ENCODE assay signal across 25 cellular contexts in the genomic region with DNA sequence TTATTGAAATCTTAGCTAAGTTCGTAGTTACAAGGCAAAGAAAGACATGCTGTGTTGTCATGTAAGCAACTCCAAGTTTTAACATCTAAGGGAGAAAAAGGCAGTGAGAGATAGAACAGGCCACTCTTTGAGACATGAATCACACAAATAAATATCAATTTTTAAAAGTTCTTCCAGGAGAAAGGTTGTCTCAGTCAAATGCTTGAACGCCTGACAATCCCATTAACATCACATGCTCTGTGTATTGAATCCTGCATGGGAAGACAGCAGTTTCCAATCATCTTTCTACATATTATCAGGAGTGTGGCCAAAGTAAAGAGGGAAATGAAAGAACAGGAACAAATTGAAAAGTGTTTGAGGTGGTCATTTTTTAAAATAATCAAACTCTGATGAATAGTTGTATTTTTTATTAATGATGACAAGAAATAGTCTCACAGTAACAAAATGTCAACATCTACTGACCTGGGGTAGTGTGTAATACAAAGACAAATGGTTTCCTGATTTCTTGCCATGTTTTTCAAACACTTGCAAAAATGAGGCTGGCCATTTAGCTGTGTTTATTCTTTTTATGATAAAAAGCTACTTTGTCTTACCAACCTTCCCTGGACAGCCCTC. TPM values are rescaled to one million over a fixed set of nuclear protein-coding genes. Genes with fewer than 3 reads are reported as not detected.
A peak's percentile ranks its signal among the peaks of the same experiment; 100 is the strongest.
DNase-seq lines count a peak whose midpoint lies in the region; FAIRE-seq and TF ChIP-seq lines count a peak whose summit lies in the region.
"Had no signal": no experiment of that assay in that cellular context is flagged by ENCODE, and none has a peak within 500 bp of the region (broad histone marks: within the 10 kb centered on the region; RNA-seq: fewer than 3 reads in every experiment).

No MANE protein-coding gene starts in this region.

- TF ChIP-seq CTCF in esophagus muscularis mucosa (IDR thresholded peaks at IDR 0.05) (no peak), GM13977 (IDR thresholded peaks at IDR 0.05; ENCODE audit: extremely low read depth, insufficient read depth, missing control alignments) (no peak)

- TF ChIP-seq POLR2A in esophagus muscularis mucosa (IDR thresholded peaks at IDR 0.05; ENCODE audit: low read depth) = no peak

- H3K9ac ChIP-seq in skeletal muscle tissue (ENCODE audit: low read depth in 1 of 3, low read length in 3 of 3) = no peak overlapping the region
- H3K9ac ChIP-seq: BLaER1 had no signal

- peak overlapping the region; percentile 39 to 67 (median 58) for H3K27ac ChIP-seq in esophagus muscularis mucosa (replicated peaks in 1 of 4)
- peak overlapping the region; percentile 15 for H3K27ac ChIP-seq in skeletal muscle tissue (ENCODE audit: low read depth, low read length)
- H3K27ac ChIP-seq: BLaER1 had no signal

- H3K4me3 ChIP-seq in esophagus muscularis mucosa = no peak overlapping the region
- H3K4me3 ChIP-seq in skeletal muscle tissue (ENCODE audit: low read length in 3 of 3) = no peak overlapping the region
- H3K4me3 ChIP-seq: BLaER1, gastrocnemius medialis, mucosa of descending colon, spleen had no signal

- H3K4me1 ChIP-seq in esophagus muscularis mucosa = peaks cover 6 to 30% (median 14%) of the 10 kb centered on the region in 4 donors
- H3K4me1 ChIP-seq in skeletal muscle tissue (ENCODE audit: control insufficient read depth in 3 of 3, insufficient read depth in 3 of 3, low read length in 3 of 3) = no peaks in the 10 kb centered on the region
- H3K4me1 ChIP-seq: BLaER1, gastrocnemius medialis, spleen had no signal

- no peak for TF ChIP-seq EP300 in esophagus muscularis mucosa (IDR thresholded peaks at IDR 0.05)

- DNase-seq in G401 (ENCODE audit: low spot score) (peak; percentile 15), esophagus muscularis mucosa (ENCODE audit: extremely low spot score) (no peak), amygdala (lab: John Stamatoyannopoulos, UW) (no peak), GM13977 (ENCODE audit: low spot score) (no peak), GF-D8 (lab: John Stamatoyannopoulos, UW) (no peak), ACHN (no peak)
- DNase-seq: Calu3; gastrocnemius medialis; left colon; mucosa of descending colon; NCI-H1694 treated with DMSO at 0.1 percent for 48 hours; NCI-H2171 treated with DMSO at 0.1 percent for 48 hours; NCI-H526 treated with DMSO at 0.1 percent for 48 hours; spleen; stimulated activated CD4-positive, alpha-beta T cell treated with anti-CD3 and anti-CD28 coated beads, Interleukin-4, amount 100 ng/mL, for 1 hour; stimulated activated naive CD8-positive, alpha-beta T cell treated with anti-CD3 and anti-CD28 coated beads, Interleukin-15, Interleukin-2, amounts not matched to agents 100 U/mL and 50 U/mL, for 24 hours had no signal

- H3K36me3 ChIP-seq in esophagus muscularis mucosa (no peaks in the 10 kb centered on the region), skeletal muscle tissue (ENCODE audit: control insufficient read depth in 3 of 3, insufficient read depth in 3 of 3, low read length in 3 of 3) (no peaks in the 10 kb centered on the region)
- H3K36me3 ChIP-seq: BLaER1, gastrocnemius medialis, spleen had no signal

- no peaks in the 10 kb centered on the region for H3K27me3 ChIP-seq in esophagus muscularis mucosa
- H3K27me3 ChIP-seq in skeletal muscle tissue (ENCODE audit: control insufficient read depth in 3 of 3, insufficient read depth in 3 of 3, low read length in 3 of 3) = no peaks in the 10 kb centered on the region
- H3K27me3 ChIP-seq: BLaER1, gastrocnemius medialis, spleen had no signal

- H3K9me3 ChIP-seq in esophagus muscularis mucosa (no peaks in the 10 kb centered on the region), skeletal muscle tissue (ENCODE audit: control insufficient read depth in 3 of 3, low read length in 3 of 3) (no peaks in the 10 kb centered on the region)
- H3K9me3 ChIP-seq: BLaER1, gastrocnemius medialis, mucosa of descending colon, spleen had no signal

- FAIRE-seq in islet of Langerhans (lab: Jason Lieb, UNC) = peak; percentile 60
- FAIRE-seq: bronchial epithelial cell, H1 had no signal

- WGBS in esophagus muscularis mucosa = 27% methylated on average over 2 of the region's 2 CpGs

- intact Hi-C loops in esophagus muscularis mucosa (cut with DNase I) = no loop called here

- in situ Hi-C loops in G401 (cut with HindIII; ENCODE audit: low sequenced_read_pairs) (no loop called here), GM13977 (cut with MboI; ENCODE audit: low pct_unique_long_range_greater_than_20kb, low sequenced_read_pairs, unreplicated experiment) (no loop called here), ACHN (cut with HindIII; ENCODE audit: low pct_ligation_motif_present, low pct_unique_long_range_greater_than_20kb, low sequenced_read_pairs) (no loop called here)

RNA-seq across cellular contexts. Expression of a gene that starts 6.4 kb away (rescaled TPM):
- not detected in 2 replicates for total RNA-seq in G401 (2014; rRNA removed; shearing (Covaris generic))
- 1 to 10 TPM; 1.7 to 6.3 (median 3.1) TPM for total RNA-seq in esophagus muscularis mucosa
- total RNA-seq in skeletal muscle tissue = not detected
- total RNA-seq: bronchial epithelial cell, Calu3, Daoy, H1, LHCN-M2, neural crest cell, pulmonary artery endothelial cell had no signal
